8 cellular contexts compared by ENCODE assay signal in genomic region chr20:10169752-10170151, GRCh38. TPM values are rescaled to one million over a fixed set of nuclear protein-coding genes. Genes with fewer than 3 reads are reported as not detected.
"Had no signal": no experiment of that assay in that cellular context is flagged by ENCODE, and none has a peak within 500 bp of the region (broad histone marks: within the 10 kb centered on the region; RNA-seq: fewer than 3 reads in every experiment).

No MANE protein-coding gene starts in this region.

- FAIRE-seq: G401.6, GM12878, GM12891, GM12892, GM18507, GM19239 had no signal

- DNase-seq: GDM1, GF-D8 had no signal

- ATAC-seq: GM12878 had no signal

- H3K4me3 ChIP-seq: GM12878 had no signal

RNA-seq across cellular contexts. Expression of gene SNAP25, which starts 48.9 kb away (rescaled TPM):
- total RNA-seq: GM12878 had no signal
- polyA plus RNA-seq: GM12878 had no signal
